9 cellular contexts compared by ENCODE assay signal in the genomic region with DNA sequence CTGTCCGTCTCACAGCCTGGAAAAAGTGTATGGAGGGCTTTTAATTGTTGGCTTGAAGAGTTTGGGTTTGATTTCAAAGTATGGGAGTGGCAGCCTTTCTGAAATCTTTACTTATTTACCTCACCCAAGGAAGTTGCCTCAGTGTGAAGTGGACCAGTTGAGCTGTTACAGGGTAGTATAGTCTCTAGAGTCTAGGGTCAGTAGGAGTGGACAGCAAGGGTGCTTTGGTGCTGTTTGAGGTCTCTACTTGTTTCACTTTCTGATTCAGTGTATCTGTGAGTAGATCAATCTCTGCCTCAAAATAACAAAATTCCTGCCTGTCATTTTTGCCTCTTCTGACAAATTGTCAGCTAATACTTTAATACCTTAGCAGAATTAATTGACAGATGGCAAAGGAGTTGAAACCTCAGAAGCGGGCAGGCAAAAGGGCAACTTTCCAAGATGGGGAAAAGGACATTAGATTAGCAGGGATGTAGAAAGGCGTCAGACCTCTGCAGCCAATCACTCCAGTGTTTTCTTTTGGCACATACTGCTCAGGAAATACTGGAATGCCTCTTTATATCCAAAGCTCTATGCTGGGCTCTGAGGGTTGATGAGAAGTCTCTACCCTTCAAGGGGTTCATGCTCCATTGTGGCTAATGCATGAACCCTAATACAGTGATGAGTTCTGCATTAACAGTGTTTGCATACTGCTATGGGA. TPM values are rescaled to one million over a fixed set of nuclear protein-coding genes. Genes with fewer than 3 reads are reported as not detected.
DNase-seq lines count a peak whose midpoint lies in the region; ATAC-seq and TF ChIP-seq lines count a peak whose summit lies in the region.
"Had no signal": no experiment of that assay in that cellular context is flagged by ENCODE, and none has a peak within 500 bp of the region (broad histone marks: within the 10 kb centered on the region; RNA-seq: fewer than 3 reads in every experiment).

No MANE protein-coding gene starts in this region.

- H3K4me2 ChIP-seq in OCI-LY7 (ENCODE audit: low read length) = no peak overlapping the region

- no peaks in the 10 kb centered on the region for H3K9me2 ChIP-seq in OCI-LY7 (ENCODE audit: insufficient read depth, low read length)

- H3K9me3 Mint-ChIP-seq in CD4-positive, alpha-beta memory T cell = peaks cover 0 to 2% (median 0%) of the 10 kb centered on the region in 8 donors
- H3K9me3 Mint-ChIP-seq in HFFc6 = no peaks in the 10 kb centered on the region

- peak overlapping the region in 5 of 8 donors; percentile 37 to 78 (median 58) for H3K4me3 Mint-ChIP-seq in CD4-positive, alpha-beta memory T cell
- no peak overlapping the region for H3K4me3 Mint-ChIP-seq in HFFc6

- H3K27ac Mint-ChIP-seq in CD4-positive, alpha-beta memory T cell = peak overlapping the region in 5 of 7 donors; percentile 8 to 91 (median 55)
- H3K27ac Mint-ChIP-seq in HFFc6 = 0 out of 2 replicates have a peak overlapping the region, but pooled peaks have one; percentile 6

- H3K27me3 Mint-ChIP-seq in CD4-positive, alpha-beta memory T cell = no peaks in the 10 kb centered on the region
- H3K27me3 Mint-ChIP-seq in HFFc6 (ENCODE audit: insufficient read depth) = no peaks in the 10 kb centered on the region

- H3K79me2 ChIP-seq in OCI-LY7 (ENCODE audit: insufficient read depth, low read depth, low read length) = peaks cover 72% of the 10 kb centered on the region

- H3K4me3 ChIP-seq in CD4-positive, alpha-beta memory T cell (ENCODE audit: low read length in 2 of 2) = peak overlapping the region in 1 of 2 donors; percentile 1
- peak overlapping the region; percentile 21 for H3K4me3 ChIP-seq in coronary artery
- no peak overlapping the region for H3K4me3 ChIP-seq in mucosa of descending colon
- no peak overlapping the region for H3K4me3 ChIP-seq in OCI-LY7 (ENCODE audit: low read depth, low read length, poor library complexity, severe bottlenecking)

- H3K4me1 ChIP-seq in CD4-positive, alpha-beta memory T cell (ENCODE audit: insufficient read depth, low read length) = peaks cover 68% of the 10 kb centered on the region
- H3K4me1 ChIP-seq in mucosa of descending colon (ENCODE audit: low read depth) (peaks cover 52% of the 10 kb centered on the region), OCI-LY7 (ENCODE audit: insufficient read depth, low read length, poor library complexity, severe bottlenecking) (peaks cover 8% of the 10 kb centered on the region)

- no TSS peak for BruUV-seq in OCI-LY7 (replicated peaks; lab: Mats Ljungman, UMichigan)

- peaks cover 12% of the 10 kb centered on the region for H3K36me3 ChIP-seq in CD4-positive, alpha-beta memory T cell (ENCODE audit: insufficient read depth, low read length)
- H3K36me3 ChIP-seq in mucosa of descending colon (ENCODE audit: low read depth) (no peaks in the 10 kb centered on the region), OCI-LY7 (ENCODE audit: insufficient read depth, low read length) (peaks cover 49% of the 10 kb centered on the region)

- TF ChIP-seq CTCF in HFFc6 (IDR thresholded peaks at IDR 0.05) = no peak
- no peak for TF ChIP-seq CTCF in coronary artery (IDR thresholded peaks at IDR 0.05)
- no peak for TF ChIP-seq CTCF in mucosa of descending colon (IDR thresholded peaks at IDR 0.05)
- no peak for TF ChIP-seq CTCF in OCI-LY7 (conservative IDR thresholded peaks at IDR 0.05; ENCODE audit: low read length)

- no peak for DNase-seq in CD4-positive, alpha-beta memory T cell
- no peak for DNase-seq in HFFc6
- DNase-seq in coronary artery (ENCODE audit: low spot score) = no peak
- DNase-seq in mucosa of descending colon = no peak
- DNase-seq in OCI-LY7 (ENCODE audit: low spot score) = no peak
- no peak for DNase-seq in kidney glomerular epithelial cell (lab: John Stamatoyannopoulos, UW)
- DNase-seq: brain microvascular endothelial cell had no signal

- H3K9me3 ChIP-seq in CD4-positive, alpha-beta memory T cell (ENCODE audit: control insufficient read depth in 1 of 2, low read length in 2 of 2) = no peaks in the 10 kb centered on the region
- H3K9me3 ChIP-seq in mucosa of descending colon (no peaks in the 10 kb centered on the region), OCI-LY7 (ENCODE audit: low read length) (no peaks in the 10 kb centered on the region)

- H4K20me1 ChIP-seq in OCI-LY7 (ENCODE audit: insufficient read depth, low read length) = peaks cover 17% of the 10 kb centered on the region

- POLR2A ChIA-PET in CD4-positive, alpha-beta memory T cell (lab: Charles Lee; ENCODE audit: partially characterized antibody) = no interaction called here
- POLR2A ChIA-PET in OCI-LY7 (lab: Charles Lee) = no interaction called here

- H3K4me1 Mint-ChIP-seq in CD4-positive, alpha-beta memory T cell = peaks cover 44 to 79% (median 58%) of the 10 kb centered on the region in 4 donors
- peaks cover 57% of the 10 kb centered on the region for H3K4me1 Mint-ChIP-seq in HFFc6 (ENCODE audit: low read depth)

- no peak overlapping the region for H2AFZ ChIP-seq in OCI-LY7 (ENCODE audit: low read length)

- no peaks in the 10 kb centered on the region for H3K27me3 ChIP-seq in CD4-positive, alpha-beta memory T cell (ENCODE audit: insufficient read depth, low read length)
- H3K27me3 ChIP-seq: brain microvascular endothelial cell had no signal

- CTCF ChIA-PET in CD4-positive, alpha-beta memory T cell (lab: Charles Lee; ENCODE audit: partially characterized antibody) = no interaction called here
- CTCF ChIA-PET in OCI-LY7 (lab: Charles Lee; ENCODE audit: unreplicated experiment) = no interaction called here

- ATAC-seq in mucosa of descending colon = peak; percentile 21
- ATAC-seq in GM21528 (IDR thresholded peaks at IDR 0.05; ENCODE audit: low FRiP score, unreplicated experiment) = no peak
- no peak for ATAC-seq in GM21515 (IDR thresholded peaks at IDR 0.05; ENCODE audit: unreplicated experiment)

- H3K27ac ChIP-seq in CD4-positive, alpha-beta memory T cell (ENCODE audit: low read depth, low read length) = no peak overlapping the region
- H3K27ac ChIP-seq in coronary artery = no peak overlapping the region
- no peak overlapping the region for H3K27ac ChIP-seq in OCI-LY7 (ENCODE audit: low read depth, low read length, poor library complexity, severe bottlenecking)
- H3K27ac ChIP-seq: brain microvascular endothelial cell had no signal

- H3K36me3 Mint-ChIP-seq in CD4-positive, alpha-beta memory T cell = peaks cover 23 to 55% of the 10 kb centered on the region in 2 donors
- peaks cover 19% of the 10 kb centered on the region; the same call in 1 of the 2 replicates for H3K36me3 Mint-ChIP-seq in HFFc6 (ENCODE audit: low read depth)

- intact Hi-C loops in CD4-positive, alpha-beta memory T cell (cut with micrococcal nuclease) = loop anchor here (10.0 kb wide), 1 partner anchor 224 kb away; no protein-coding TSS in a partner anchor
- intact Hi-C loops in mucosa of descending colon (cut with DNase I, micrococcal nuclease) = no loop called here
- intact Hi-C loops in OCI-LY7 (cut with micrococcal nuclease; ENCODE audit: unreplicated experiment) = no loop called here

RNA-seq across cellular contexts. Expression of gene RIOK3, which starts 5.9 kb away (rescaled TPM):
- 10 to 100 TPM; 73.2 to 84.4 TPM for total RNA-seq in CD4-positive, alpha-beta memory T cell
- polyA plus RNA-seq in CD4-positive, alpha-beta memory T cell = 10 to 100 TPM; 36.6 to 39.1 TPM
- total RNA-seq in HFFc6 (2021; fragmentation: NEBNext Ultra II Directional; extraction: Animal tissue kit (Norgen Biotek cat#: 25700)) = 10 to 100 TPM; 37.9 to 46.1 (median 42.4) TPM
- total RNA-seq in mucosa of descending colon (100 to 1,000 TPM in 2 of 3 donors, 10 to 100 TPM in 1; 96.3 to 176 (median 171) TPM), OCI-LY7 (2022) (52.2 and 52.4 TPM in 2 replicates)
- total RNA-seq in OCI-LY7 (2014; rRNA removed; shearing (Covaris generic)) = 18.1 and 26.6 TPM in 2 replicates

RNA-seq across cellular contexts. Expression of gene RMC1, which starts 44.3 kb away (rescaled TPM):
- 10 to 100 TPM; 56.6 TPM for total RNA-seq in CD4-positive, alpha-beta memory T cell
- 10 to 100 TPM; 42.7 to 45.8 TPM for polyA plus RNA-seq in CD4-positive, alpha-beta memory T cell
- 10 to 100 TPM; 17.3 to 19.9 (median 19.4) TPM for total RNA-seq in HFFc6 (2021; fragmentation: NEBNext Ultra II Directional; extraction: Animal tissue kit (Norgen Biotek cat#: 25700))
- total RNA-seq in mucosa of descending colon = 10 to 100 TPM; 30.4 to 33.5 (median 30.5) TPM
- total RNA-seq in OCI-LY7 (2014; rRNA removed; shearing (Covaris generic)) = 28.4 and 32.8 TPM in 2 replicates
- 36.2 and 41.5 TPM in 2 replicates for total RNA-seq in OCI-LY7 (2022)
